In the genomic region with DNA sequence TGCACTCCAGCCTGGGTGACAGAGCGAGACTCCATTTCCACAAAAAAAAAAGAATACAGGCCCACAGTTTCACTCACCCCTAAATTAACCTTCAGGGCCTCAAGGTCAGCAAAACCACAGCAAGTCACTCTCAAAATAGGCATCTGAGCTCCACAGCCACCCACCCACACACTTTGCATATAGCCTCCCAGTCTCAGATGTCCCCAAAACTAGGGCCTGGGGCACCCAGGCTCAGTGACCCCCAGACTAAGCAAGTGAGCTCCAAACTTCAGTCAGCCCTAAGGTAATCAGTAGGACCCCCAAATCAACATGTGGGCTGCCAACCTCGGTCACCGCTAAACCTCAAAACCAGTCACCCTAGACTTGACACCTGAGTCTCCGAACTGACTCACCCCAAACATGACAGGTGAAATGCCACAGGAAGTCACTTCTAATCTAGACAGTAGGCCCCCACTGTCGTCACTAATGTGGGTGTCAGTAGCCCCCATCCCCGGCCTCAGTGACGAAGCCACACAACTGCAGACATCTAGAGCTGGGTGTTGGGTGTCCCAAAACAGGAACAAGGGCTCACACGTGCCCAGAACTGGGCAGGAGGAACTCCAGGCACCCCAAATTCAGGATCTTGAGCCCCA, we compare ENCODE assay signal across 9 cellular contexts. TPM values are rescaled to one million over a fixed set of nuclear protein-coding genes. Genes with fewer than 3 reads are reported as not detected.
A peak's percentile ranks its signal among the peaks of the same experiment; 100 is the strongest.
DNase-seq lines count a peak whose midpoint lies in the region; ATAC-seq and TF ChIP-seq lines count a peak whose summit lies in the region.
"Had no signal": no experiment of that assay in that cellular context is flagged by ENCODE, and none has a peak within 500 bp of the region (broad histone marks: within the 10 kb centered on the region; RNA-seq: fewer than 3 reads in every experiment).

No MANE protein-coding gene starts in this region.

- H3K27me3 ChIP-seq in right cardiac atrium (ENCODE audit: control insufficient read depth, insufficient read depth) (no peaks in the 10 kb centered on the region), trophoblast cell (ENCODE audit: insufficient read depth, low read length) (peaks cover 16% of the 10 kb centered on the region), testis (no peaks in the 10 kb centered on the region)

- no peak overlapping the region for H2BK120ac ChIP-seq in trophoblast cell (ENCODE audit: insufficient read depth, low read length, poor library complexity)

- no peak overlapping the region for H2AK5ac ChIP-seq in trophoblast cell (ENCODE audit: low read length)

- DNase-seq in right cardiac atrium (peak in 2 of 3 donors; percentile 23 to 61), cardiac septum (ENCODE audit: low spot score) (no peak), trophoblast cell (no peak), testis (no peak), NOMO-1 treated with dmso at 0.1 percent for 144 hours (lab: John Stamatoyannopoulos, UW; ENCODE audit: unreplicated experiment) (no peak)
- DNase-seq in activated T-helper 9 cell treated with anti-CD3 and anti-CD28 coated beads, Interleukin-2, amount 50 U/mL, for 16 hours (ENCODE audit: low read depth), result peak; percentile 78
- DNase-seq in stimulated activated CD4-positive, alpha-beta T cell treated with anti-CD3 and anti-CD28 coated beads, TNF-alpha, amount 100 ng/mL, for 1 hour (ENCODE audit: low read depth in 3 of 3, low spot score in 1 of 3), result peak; percentile 62 to 72 (median 72)

- H3K4me2 ChIP-seq in trophoblast cell (ENCODE audit: low read length), result no peak overlapping the region

- no peak for TF ChIP-seq POLR2A in testis (IDR thresholded peaks at IDR 0.05)

- H3K79me1 ChIP-seq in trophoblast cell (ENCODE audit: low read length), result no peaks in the 10 kb centered on the region

- H3K36me3 ChIP-seq in KOPT-K1 (ENCODE audit: insufficient read depth, low read length), result no peaks in the 10 kb centered on the region
- H3K36me3 ChIP-seq in trophoblast cell (ENCODE audit: control insufficient read depth in 1 of 2, insufficient read depth in 2 of 2, low read length in 2 of 2), result no peaks in the 10 kb centered on the region
- no peaks in the 10 kb centered on the region for H3K36me3 ChIP-seq in testis (ENCODE audit: low read depth, missing control alignments)

- H3K9ac ChIP-seq in trophoblast cell (ENCODE audit: low read length), result no peak overlapping the region

- H3K27ac ChIP-seq in right cardiac atrium (ENCODE audit: low read length) (no peak overlapping the region), KOPT-K1 (ENCODE audit: low read depth, low read length, poor library complexity, severe bottlenecking) (peak overlapping the region; percentile 5), trophoblast cell (ENCODE audit: low read depth, low read length) (no peak overlapping the region), testis (no peak overlapping the region)

- no peak overlapping the region for H4K8ac ChIP-seq in trophoblast cell (ENCODE audit: low read depth, low read length)

- no peaks in the 10 kb centered on the region for H3K9me3 ChIP-seq in right cardiac atrium (ENCODE audit: control insufficient read depth, low read length)
- no peaks in the 10 kb centered on the region for H3K9me3 ChIP-seq in KOPT-K1 (ENCODE audit: insufficient read depth, low read length, poor library complexity, severe bottlenecking)
- H3K9me3 ChIP-seq in trophoblast cell (ENCODE audit: insufficient read depth, low read depth, low read length), result no peaks in the 10 kb centered on the region
- no peaks in the 10 kb centered on the region for H3K9me3 ChIP-seq in testis

- intact Hi-C loops in right cardiac atrium (cut with DNase I) (loop anchor here in 1 of 4 donors (5.0 kb wide), 1 partner anchor 68 kb away; a partner anchor contains a TSS), cardiac septum (cut with DNase I) (no loop called here), testis (cut with DNase I; ENCODE audit: low total_unique reads) (no loop called here)

- no peak overlapping the region for H3K23ac ChIP-seq in trophoblast cell (ENCODE audit: low read length)

- 84% methylated on average over 8 of the region's 8 CpGs for WGBS in right cardiac atrium
- WGBS in trophoblast cell (ENCODE audit: extremely low coverage, insufficient coverage, insufficient read length), result no CpG with 5 or more reads among the region's 8 CpGs
- WGBS in testis, 2 donors, result 89 to 90% methylated on average over 7 to 8 of the region's 8 CpGs

- no peak for ATAC-seq in right cardiac atrium

- no peaks in the 10 kb centered on the region for H3K79me2 ChIP-seq in trophoblast cell (ENCODE audit: control insufficient read depth, insufficient read depth, low read length, poor library complexity)

- H3K4me1 ChIP-seq in right cardiac atrium (ENCODE audit: control insufficient read depth, insufficient read depth, low read length) (no peaks in the 10 kb centered on the region), trophoblast cell (ENCODE audit: control insufficient read depth in 1 of 2, insufficient read depth in 2 of 2, low read length in 2 of 2) (no peaks in the 10 kb centered on the region), testis (peaks cover 3% of the 10 kb centered on the region)

- H3K18ac ChIP-seq in trophoblast cell (ENCODE audit: low read length), result no peak overlapping the region

- TF ChIP-seq CTCF in testis (IDR thresholded peaks at IDR 0.05), result no peak

- H2BK5ac ChIP-seq in trophoblast cell (ENCODE audit: low read depth, low read length, poor library complexity), result no peak overlapping the region

- H3K14ac ChIP-seq in trophoblast cell (ENCODE audit: low read length), result no peak overlapping the region

- H2BK12ac ChIP-seq in trophoblast cell (ENCODE audit: low read length), result no peak overlapping the region

- H3K4me3 ChIP-seq in right cardiac atrium (ENCODE audit: low read length) (no peak overlapping the region), trophoblast cell (ENCODE audit: low read depth, low read length) (no peak overlapping the region), testis (no peak overlapping the region)

- H3K4ac ChIP-seq in trophoblast cell (ENCODE audit: low read depth, low read length), result no peak overlapping the region

- H4K91ac ChIP-seq in trophoblast cell (ENCODE audit: low read depth, low read length), result no peak overlapping the region

- no peak overlapping the region for H2AFZ ChIP-seq in trophoblast cell (ENCODE audit: insufficient read depth, low read length, poor library complexity)

- H4K12ac ChIP-seq in trophoblast cell (ENCODE audit: low read depth, low read length), result no peak overlapping the region

RNA-seq across cellular contexts. Expression of a gene that starts 13.9 kb away (rescaled TPM):
- total RNA-seq in right cardiac atrium (100 to 1,000 TPM in 1 of 4 donors, 10 to 100 TPM in 3; 79.6 to 113 (median 90.3) TPM), cardiac septum (92.0 TPM), testis (100 to 1,000 TPM; 143 to 196 TPM)
- polyA plus RNA-seq in right cardiac atrium (140 TPM), testis (ENCODE audit: insufficient read depth, low read depth, low replicate concordance) (182 TPM)
- polyA plus RNA-seq in trophoblast cell (2013), result 169 and 176 TPM in 2 replicates

RNA-seq across cellular contexts. Expression of a gene that starts 17.0 kb away (rescaled TPM):
- total RNA-seq in right cardiac atrium (under 1 TPM in 1 of 4 donors, not detected in 3; 0.20 TPM), cardiac septum (not detected), testis (1 to 10 TPM; 2.2 to 2.4 TPM)
- polyA plus RNA-seq in right cardiac atrium (0.02 TPM), testis (ENCODE audit: insufficient read depth, low read depth, low replicate concordance) (0.78 TPM)
- polyA plus RNA-seq in trophoblast cell (2013), result 0.27 and 0.31 TPM in 2 replicates
- total RNA-seq: myocyte had no signal

RNA-seq across cellular contexts. Expression of a gene that starts 48.8 kb away (rescaled TPM):
- total RNA-seq in right cardiac atrium, result 100 to 1,000 TPM; 194 to 295 (median 234) TPM
- polyA plus RNA-seq in right cardiac atrium, result 104 TPM
- total RNA-seq in cardiac septum, result 242 TPM
- polyA plus RNA-seq in trophoblast cell (2013), result 0.11 and 0.12 TPM in 2 replicates
- 10 to 100 TPM; 30.3 to 60.8 TPM for total RNA-seq in testis
- 87.3 TPM for polyA plus RNA-seq in testis (ENCODE audit: insufficient read depth, low read depth, low replicate concordance)

Comparison
In these comparisons a context has a peak if more than half of its experiments do, and no peak if none do; other contexts are left out.
1. DNase-seq: peak in right cardiac atrium (2 of 3), activated T-helper 9 cell treated with anti-CD3 and anti-CD28 coated beads, Interleukin-2, amount 50 U/mL, for 16 hours (single experiment) and stimulated activated CD4-positive, alpha-beta T cell treated with anti-CD3 and anti-CD28 coated beads, TNF-alpha, amount 100 ng/mL, for 1 hour (3 of 3); none in cardiac septum (single experiment), trophoblast cell (0 of 2), testis (single experiment) and NOMO-1 treated with dmso at 0.1 percent for 144 hours (single experiment).